1 cellular context compared by ENCODE assay signal in genomic region chr1:17075470-17076255, GRCh38.
TF ChIP-seq lines count a peak whose summit lies in the region.

No MANE protein-coding gene starts in this region.

TF ChIP-seq in H1, 55 proteins besides CTCF, POLR2A, EP300 and RAD21:
- TF ChIP-seq EZH2 (IDR thresholded peaks at IDR 0.05; ENCODE audit: low read depth, low read length, severe bottlenecking) (no peak), MAX (IDR thresholded peaks at IDR 0.05) (peak; percentile 69), GABPA (IDR thresholded peaks at IDR 0.05; ENCODE audit: borderline replicate concordance, insufficient read depth, low read length) (peak; percentile 81)
